8 cellular contexts compared by ENCODE assay signal in the genomic region with DNA sequence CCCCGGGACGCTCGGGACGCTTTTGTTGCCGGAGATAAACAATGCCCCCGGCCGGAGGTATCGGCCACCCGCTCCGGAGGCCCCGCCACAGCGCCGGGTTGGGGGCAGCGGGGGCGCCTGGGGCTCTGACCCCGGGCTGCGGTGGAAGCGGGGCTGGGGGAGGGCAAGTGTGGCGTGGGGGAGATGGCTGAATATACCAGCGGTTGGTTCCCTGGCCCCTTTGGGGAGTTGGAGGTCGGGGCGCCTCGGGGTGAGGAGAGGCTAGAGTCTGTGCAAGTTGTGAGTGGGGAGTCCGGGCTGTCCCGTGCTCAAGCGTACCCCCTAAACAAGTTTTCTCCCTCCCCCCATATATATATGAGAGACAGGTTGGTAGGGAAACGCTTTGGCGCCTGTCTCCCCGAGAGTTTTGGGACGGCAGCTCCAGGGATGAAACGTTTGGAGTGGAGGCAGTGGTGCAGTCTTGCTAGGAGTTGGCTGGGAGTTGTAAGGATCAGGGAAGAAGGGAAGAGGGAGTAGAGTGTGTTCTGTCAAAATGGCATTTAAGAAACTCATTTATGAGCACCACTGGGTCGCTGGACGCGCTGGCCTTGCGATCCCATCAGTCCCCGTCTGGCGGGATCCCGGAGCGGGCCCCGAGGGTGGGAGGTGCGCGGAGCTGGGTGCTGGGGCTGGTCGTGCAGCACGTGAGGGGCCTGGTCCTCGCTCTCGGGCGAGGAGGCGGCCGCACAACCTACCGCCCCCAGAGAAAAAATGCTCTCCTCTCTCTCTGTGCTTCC. TPM values are rescaled to one million over a fixed set of nuclear protein-coding genes. Genes with fewer than 3 reads are reported as not detected.
DNase-seq lines count a peak whose midpoint lies in the region; ATAC-seq and TF ChIP-seq lines count a peak whose summit lies in the region.

No MANE protein-coding gene starts in this region.

- peak in 1 of 5 donors; percentile 1 for DNase-seq in CD4-positive, alpha-beta memory T cell
- DNase-seq in activated T-cell treated with anti-CD3 and anti-CD28 coated beads, Interleukin-2, amount 50 U/mL, for 48 hours, result peak; percentile 28 to 32
- peak; percentile 38 to 77 for DNase-seq in cardiac muscle cell (ENCODE audit: low read depth in 1 of 2, low spot score in 1 of 2)
- DNase-seq in progenitor cell of endocrine pancreas (ENCODE audit: low spot score, unreplicated experiment), result peak; percentile 34
- DNase-seq in midbrain (lab: John Stamatoyannopoulos, UW), result no peak
- DNase-seq in UCSD-AML1 (lab: John Stamatoyannopoulos, UW; ENCODE audit: unreplicated experiment), result no peak

- CTCF ChIA-PET in CD4-positive, alpha-beta memory T cell (lab: Charles Lee; ENCODE audit: partially characterized antibody), result interaction anchor here (1.1 to 1.6 kb wide), 2 partner anchors 10 kb away, joined by 3 to 9 read pairs; no protein-coding TSS in a partner anchor

- H3K36me3 ChIP-seq in CD4-positive, alpha-beta memory T cell (ENCODE audit: insufficient read depth, low read length), result no peaks in the 10 kb centered on the region
- no peaks in the 10 kb centered on the region for H3K36me3 ChIP-seq in cardiac muscle cell

- H3K27me3 Mint-ChIP-seq in CD4-positive, alpha-beta memory T cell, result peaks cover 42 to 47% of the 10 kb centered on the region in 2 donors
- no peaks in the 10 kb centered on the region for H3K27me3 Mint-ChIP-seq in progenitor cell of endocrine pancreas

- POLR2A ChIA-PET in CD4-positive, alpha-beta memory T cell (lab: Charles Lee; ENCODE audit: partially characterized antibody), result interaction anchor here (2.1 kb wide), 1 partner anchor 40 kb away, joined by 9 read pairs; no protein-coding TSS in a partner anchor

- H3K9me3 Mint-ChIP-seq in CD4-positive, alpha-beta memory T cell, result no peaks in the 10 kb centered on the region
- no peaks in the 10 kb centered on the region for H3K9me3 Mint-ChIP-seq in progenitor cell of endocrine pancreas (ENCODE audit: low read depth)

- peak overlapping the region; percentile 58 to 90 (median 76) for H3K4me3 Mint-ChIP-seq in CD4-positive, alpha-beta memory T cell
- peak overlapping the region; percentile 84 for H3K4me3 Mint-ChIP-seq in progenitor cell of endocrine pancreas (ENCODE audit: low read depth)

- H3K36me3 Mint-ChIP-seq in CD4-positive, alpha-beta memory T cell, result no peaks in the 10 kb centered on the region
- no peaks in the 10 kb centered on the region for H3K36me3 Mint-ChIP-seq in progenitor cell of endocrine pancreas (ENCODE audit: insufficient read depth)

- no peak overlapping the region for H3K27ac Mint-ChIP-seq in CD4-positive, alpha-beta memory T cell
- H3K27ac Mint-ChIP-seq in progenitor cell of endocrine pancreas, result peak overlapping the region; percentile 94

- H3K4me1 ChIP-seq in CD4-positive, alpha-beta memory T cell (ENCODE audit: insufficient read depth, low read length), result peaks cover 30% of the 10 kb centered on the region
- peaks cover 13% of the 10 kb centered on the region for H3K4me1 ChIP-seq in cardiac muscle cell (ENCODE audit: low read depth)

- no peaks in the 10 kb centered on the region for H3K9me3 ChIP-seq in CD4-positive, alpha-beta memory T cell (ENCODE audit: control insufficient read depth in 1 of 2, low read length in 2 of 2)
- H3K9me3 ChIP-seq in cardiac muscle cell (ENCODE audit: low read depth), result no peaks in the 10 kb centered on the region

- H3K27me3 ChIP-seq in CD4-positive, alpha-beta memory T cell (ENCODE audit: insufficient read depth, low read length), result peaks cover 19% of the 10 kb centered on the region
- no peaks in the 10 kb centered on the region for H3K27me3 ChIP-seq in cardiac muscle cell

- H3K4me3 ChIP-seq in CD4-positive, alpha-beta memory T cell (ENCODE audit: low read length in 2 of 2), result peak overlapping the region in 1 of 2 donors; percentile 52
- H3K4me3 ChIP-seq in cardiac muscle cell, result peak overlapping the region; percentile 94

- H3K4me1 Mint-ChIP-seq in CD4-positive, alpha-beta memory T cell, result peaks cover 15 to 34% (median 24%) of the 10 kb centered on the region in 4 donors
- H3K4me1 Mint-ChIP-seq in progenitor cell of endocrine pancreas (ENCODE audit: low read depth), result peaks cover 23% of the 10 kb centered on the region

- ATAC-seq in HG02885 (IDR thresholded peaks at IDR 0.05; ENCODE audit: poor library complexity, unreplicated experiment) (peak; percentile 23), HG03039 (IDR thresholded peaks at IDR 0.05; ENCODE audit: unreplicated experiment) (no peak)

- intact Hi-C loops in CD4-positive, alpha-beta memory T cell (cut with micrococcal nuclease), result loop anchor here (1.0 kb wide), 1 partner anchor 39 kb away; no protein-coding TSS in a partner anchor

- no peak overlapping the region for H3K27ac ChIP-seq in CD4-positive, alpha-beta memory T cell (ENCODE audit: low read depth, low read length)
- H3K27ac ChIP-seq in cardiac muscle cell, result peak overlapping the region; percentile 81

- TF ChIP-seq CTCF in cardiac muscle cell (IDR thresholded peaks at IDR 0.05; ENCODE audit: low read depth, low read length) (no peak), progenitor cell of endocrine pancreas (IDR thresholded peaks at IDR 0.05; ENCODE audit: unreplicated experiment) (no peak)

RNA-seq across cellular contexts. Expression of gene TET1, which starts 1.0 kb away (rescaled TPM):
- total RNA-seq in CD4-positive, alpha-beta memory T cell, result 1 to 10 TPM; 1.4 to 1.5 TPM
- polyA plus RNA-seq in CD4-positive, alpha-beta memory T cell, result 1 to 10 TPM in 1 of 2 donors, under 1 TPM in 1; 0.71 to 1.0 TPM
- total RNA-seq in cardiac muscle cell (21.0 and 34.8 TPM in 2 replicates), progenitor cell of endocrine pancreas (36.2 and 37.3 TPM in 2 replicates)
- 10.9 and 14.4 TPM in 2 replicates for polyA plus RNA-seq in cardiac muscle cell

RNA-seq across cellular contexts. Expression of gene SLC25A16, which starts 33.8 kb away (rescaled TPM):
- total RNA-seq in CD4-positive, alpha-beta memory T cell, result 10 to 100 TPM; 29.1 to 30.7 TPM
- polyA plus RNA-seq in CD4-positive, alpha-beta memory T cell, result 1 to 10 TPM; 5.4 to 6.7 TPM
- total RNA-seq in cardiac muscle cell (3.8 and 4.7 TPM in 2 replicates), progenitor cell of endocrine pancreas (27.5 and 32.3 TPM in 2 replicates)
- 6.0 and 7.6 TPM in 2 replicates for polyA plus RNA-seq in cardiac muscle cell

Comparison
In these comparisons a context has a peak if more than half of its experiments do, and no peak if none do; other contexts are left out.
1. DNase-seq: peak in activated T-cell treated with anti-CD3 and anti-CD28 coated beads, Interleukin-2, amount 50 U/mL, for 48 hours (2 of 2), cardiac muscle cell (2 of 2) and progenitor cell of endocrine pancreas (single experiment); none in midbrain (single experiment) and UCSD-AML1 (single experiment).